In genomic region chr6:35237466-35237865, GRCh38 we compare ENCODE assay signal across 19 cellular contexts. TPM values are rescaled to one million over a fixed set of nuclear protein-coding genes. Genes with fewer than 3 reads are reported as not detected.
"Had no signal": no experiment of that assay in that cellular context is flagged by ENCODE, and none has a peak within 500 bp of the region (broad histone marks: within the 10 kb centered on the region; RNA-seq: fewer than 3 reads in every experiment).

No MANE protein-coding gene starts in this region.

- H3K36me3 ChIP-seq: adrenal gland, colonic mucosa, neutrophil, upper lobe of right lung had no signal

- ATAC-seq: activated CD8-positive, alpha-beta T cell treated with anti-CD3 and anti-CD28 coated beads for 36 hours; activated T-cell treated with anti-CD3 and anti-CD28 coated beads, Interleukin-2, amount 50 U/mL, for 4 hours; upper lobe of right lung had no signal

- H3K9me3 ChIP-seq: adrenal gland, colonic mucosa, neutrophil, upper lobe of right lung had no signal

- H3K27me3 ChIP-seq: adrenal gland, colonic mucosa, esophagus muscularis mucosa, neutrophil, upper lobe of right lung had no signal

- H3K4me1 ChIP-seq: adrenal gland, colonic mucosa, parathyroid adenoma had no signal

- H3K27ac ChIP-seq: adrenal gland, colonic mucosa, neutrophil, parathyroid adenoma, upper lobe of right lung had no signal

- DNase-seq: activated B cell treated with CpG ODN at 0.5 μM for 24 hours; activated CD4-positive, alpha-beta T cell treated with anti-CD3 and anti-CD28 coated beads for 48 hours; activated CD8-positive, alpha-beta T cell treated with anti-CD3 and anti-CD28 coated beads for 36 hours; activated effector memory CD4-positive, alpha-beta T cell treated with Interleukin-2 at 50 U/mL for 16 hours; activated T-cell treated with anti-CD3 and anti-CD28 coated beads, Interleukin-2, amount 50 U/mL, for 4 hours; adrenal gland; caudate nucleus; colonic mucosa; hippocampal formation; kidney glomerular epithelial cell; naive B cell; stimulated activated CD4-positive, alpha-beta T cell treated with anti-CD3 and anti-CD28 coated beads, Interleukin-4, amount 100 ng/mL, for 24 hours; stimulated activated naive CD4-positive, alpha-beta T cell; T-helper 2 cell; upper lobe of right lung had no signal

- H3K4me3 ChIP-seq: adrenal gland, colonic mucosa, esophagus muscularis mucosa, lung, upper lobe of right lung had no signal

RNA-seq across cellular contexts. Expression of gene SCUBE3, which starts 23.7 kb away (rescaled TPM):
- total RNA-seq: activated B cell treated with CpG ODN at 0.5 μM for 24 hours; activated CD8-positive, alpha-beta T cell treated with anti-CD3 and anti-CD28 coated beads for 36 hours had no signal
